In the genomic region with DNA sequence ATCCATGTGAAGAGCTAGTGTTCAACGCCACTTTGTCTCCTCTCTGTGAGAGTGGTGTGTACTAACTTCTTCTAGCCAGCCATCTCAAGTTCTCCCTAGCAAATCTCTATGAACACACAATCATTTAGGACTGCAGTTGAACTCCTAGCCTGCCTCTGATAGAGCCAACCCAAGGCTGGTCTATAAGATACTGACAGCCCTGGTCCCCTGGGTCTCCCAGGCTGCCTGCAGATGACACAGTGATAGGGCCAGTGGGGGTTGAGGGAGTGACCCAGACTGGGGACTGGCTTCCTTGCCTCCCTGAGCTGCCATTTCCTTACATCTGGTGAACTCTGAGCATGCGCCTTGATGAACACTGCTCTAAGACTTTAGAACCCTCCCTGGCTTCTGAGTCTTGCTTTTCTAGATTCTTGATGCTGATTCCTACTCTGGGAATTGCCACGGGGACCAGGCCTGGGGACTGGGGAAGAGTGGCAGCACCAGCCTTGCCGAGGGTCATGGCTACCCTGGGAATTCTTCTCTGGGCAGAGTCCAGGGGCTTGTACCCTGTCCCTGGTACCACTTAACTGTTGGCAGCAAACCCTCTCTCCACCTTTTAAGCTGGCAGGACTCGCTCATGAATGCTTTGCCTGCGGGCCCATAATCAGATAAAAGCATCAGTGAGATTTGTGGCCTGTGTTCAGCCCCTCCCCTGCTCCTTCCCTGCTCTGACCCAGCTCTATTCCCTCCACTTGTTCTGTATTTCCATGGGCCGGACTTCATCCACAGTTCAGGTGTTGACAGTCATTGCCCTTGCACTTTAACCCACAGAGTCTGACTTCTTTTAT, we compare ENCODE assay signal across 23 cellular contexts.
"Had no signal": no experiment of that assay in that cellular context is flagged by ENCODE, and none has a peak within 500 bp of the region (broad histone marks: within the 10 kb centered on the region; RNA-seq: fewer than 3 reads in every experiment).

No MANE protein-coding gene starts in this region.

- H3K9ac ChIP-seq: KMS-11 had no signal

- DNase-seq: activated CD4-positive, alpha-beta T cell treated with anti-CD3 and anti-CD28 coated beads for 36 hours; activated CD4-positive, alpha-beta T cell treated with anti-CD3 and anti-CD28 coated beads, Interleukin-2, amount 10 ng/mL, durations not matched to agents 7 days and 5 days; activated CD4-positive, alpha-beta T cell treated with anti-CD3 and anti-CD28 coated beads, Interleukin-2, amount 50 U/mL, for 48 hours; activated CD8-positive, alpha-beta T cell treated with anti-CD3 and anti-CD28 coated beads, Interleukin-2, amount 10 ng/mL, durations not matched to agents 7 days and 5 days; activated gamma-delta T cell treated with Interleukin-2 at 50 U/mL for 16 hours; activated naive CD4-positive, alpha-beta T cell treated with anti-CD3 and anti-CD28 coated beads for 36 hours; activated T-cell treated with anti-CD3 and anti-CD28 coated beads, Interleukin-2, amount 50 U/mL, for 24 hours; body of pancreas; NCI-H1105; NCI-H1417 treated with DMSO at 0.1 percent for 48 hours; NCI-H187 treated with DMSO at 0.1 percent for 48 hours; NCI-H2081 treated with DMSO at 0.1 percent for 48 hours; NCI-H226; NCI-H446 treated with DMSO at 0.1 percent for 48 hours; NCI-H524; NCI-H69; NK-92 treated with Interleukin-12 subunit alpha and Interleukin-12 subunit beta, amount 100 ng/mL, for 24 hours; Right ventricle myocardium superior had no signal

- H3K4me3 ChIP-seq: adrenal gland, body of pancreas, breast epithelium had no signal

- H3K27ac ChIP-seq: adrenal gland, body of pancreas, breast epithelium, KMS-11 had no signal

- H3K36me3 ChIP-seq: adrenal gland, breast epithelium had no signal

- H3K9me3 ChIP-seq: adrenal gland, body of pancreas, breast epithelium had no signal

- H3K4me2 ChIP-seq: KMS-11 had no signal

- ATAC-seq: activated CD4-positive, alpha-beta T cell treated with anti-CD3 and anti-CD28 coated beads for 36 hours; activated CD4-positive, CD25-positive, alpha-beta regulatory T cell treated with anti-CD3 and anti-CD28 coated beads, Interleukin-2, amount 50 U/mL, for 24 hours; activated CD8-positive, alpha-beta T cell treated with anti-CD3 and anti-CD28 coated beads, Interleukin-2, amount 10 ng/mL, durations not matched to agents 7 days and 5 days; activated naive CD4-positive, alpha-beta T cell treated with anti-CD3 and anti-CD28 coated beads, Interleukin-2, amount 50 U/mL, for 72 hours; body of pancreas had no signal

- H3K4me1 ChIP-seq: adrenal gland, body of pancreas, breast epithelium had no signal

- H3K27me3 ChIP-seq: adrenal gland, body of pancreas, breast epithelium had no signal
